In genomic region chr12:64752833-64753238, GRCh38 we compare ENCODE assay signal across 16 cellular contexts. TPM values are rescaled to one million over a fixed set of nuclear protein-coding genes. Genes with fewer than 3 reads are reported as not detected.
DNase-seq lines count a peak whose midpoint lies in the region; ATAC-seq and TF ChIP-seq lines count a peak whose summit lies in the region.
"Had no signal": no experiment of that assay in that cellular context is flagged by ENCODE, and none has a peak within 500 bp of the region (broad histone marks: within the 10 kb centered on the region; RNA-seq: fewer than 3 reads in every experiment).

No MANE protein-coding gene starts in this region.

- POLR2A ChIA-PET in CD4-positive, alpha-beta T cell (lab: Charles Lee), result no interaction called here
- POLR2A ChIA-PET in SK-N-SH (lab: Yijun Ruan, JAX), result no interaction called here

- H3K9me2 ChIP-seq in SK-N-SH, result no peaks in the 10 kb centered on the region

- peak overlapping the region; percentile 59 for H3K27ac Mint-ChIP-seq in CD4-positive, alpha-beta T cell

- TF ChIP-seq CTCF in CD4-positive, alpha-beta T cell (IDR thresholded peaks at IDR 0.05), result no peak
- TF ChIP-seq CTCF in SK-N-SH (IDR thresholded peaks at IDR 0.05) (no peak), BE2C (IDR thresholded peaks at IDR 0.05; ENCODE audit: low read depth, low read length) (no peak)

- no peaks in the 10 kb centered on the region for H3K9me3 Mint-ChIP-seq in CD4-positive, alpha-beta T cell

- no peaks in the 10 kb centered on the region for H3K27me3 Mint-ChIP-seq in CD4-positive, alpha-beta T cell

- CTCF ChIA-PET in CD4-positive, alpha-beta T cell (lab: Charles Lee), result no interaction called here
- CTCF ChIA-PET in SK-N-SH (lab: Yijun Ruan, JAX), result interaction anchor here (1.0 kb wide), 1 partner anchor 13 kb away, joined by 3 read pairs; no protein-coding TSS in a partner anchor

- no peak for TF ChIP-seq RAD21 in SK-N-SH (IDR thresholded peaks at IDR 0.05; ENCODE audit: low read length)

- H2AFZ ChIP-seq in SK-N-SH (ENCODE audit: low read depth), result peak overlapping the region; percentile 47
- H2AFZ ChIP-seq: hepatocyte had no signal

- H3K4me1 ChIP-seq in SK-N-SH (ENCODE audit: control insufficient read depth in 1 of 2, insufficient read depth in 2 of 2, low read depth in 1 of 2, low read length in 1 of 2), result peaks cover 2 to 5% of the 10 kb centered on the region in 2 experiments; a peak in 2 of 4 replicates
- H3K4me1 ChIP-seq in BE2C, result no peaks in the 10 kb centered on the region

- ATAC-seq in CD4-positive, alpha-beta T cell (ENCODE audit: poor library complexity), result no peak

- peaks cover 41% of the 10 kb centered on the region for H3K4me1 Mint-ChIP-seq in CD4-positive, alpha-beta T cell (ENCODE audit: low read depth)

- no peaks in the 10 kb centered on the region for H3K9me3 ChIP-seq in CD4-positive, alpha-beta T cell (ENCODE audit: control insufficient read depth, low read length)
- H3K9me3 ChIP-seq in SK-N-SH (no peaks in the 10 kb centered on the region), BE2C (no peaks in the 10 kb centered on the region)
- H3K9me3 ChIP-seq: esophagus muscularis mucosa, ovary had no signal

- H4K20me1 ChIP-seq in SK-N-SH (ENCODE audit: insufficient read depth), result no peaks in the 10 kb centered on the region

- H3K4me3 Mint-ChIP-seq in CD4-positive, alpha-beta T cell, result no peak overlapping the region

- peaks cover 8 to 29% of the 10 kb centered on the region in 2 experiments for H3K36me3 ChIP-seq in SK-N-SH (replicated peaks in 1 of 2; ENCODE audit: control insufficient read depth in 1 of 2, insufficient read depth in 2 of 2, low read length in 1 of 2)
- peaks cover 8% of the 10 kb centered on the region for H3K36me3 ChIP-seq in BE2C
- H3K36me3 ChIP-seq: ovary had no signal

- peaks cover 40% of the 10 kb centered on the region for H3K79me2 ChIP-seq in SK-N-SH (ENCODE audit: insufficient read depth)

- H3K36me3 Mint-ChIP-seq in CD4-positive, alpha-beta T cell (ENCODE audit: low read depth), result peaks cover 50% of the 10 kb centered on the region

- no peak for DNase-seq in CD4-positive, alpha-beta T cell
- DNase-seq in SK-N-SH (no peak), dermis blood vessel endothelial cell (peak; percentile 90), lung microvascular endothelial cell (ENCODE audit: low read depth in 2 of 2) (peak; percentile 79 to 96), cortex of kidney (lab: John Stamatoyannopoulos, UW) (no peak), cerebellar cortex (ENCODE audit: low spot score) (no peak), BE2C (no peak), GF-D8 (lab: John Stamatoyannopoulos, UW) (no peak)
- DNase-seq: activated CD4-positive, alpha-beta T cell treated with anti-CD3 and anti-CD28 coated beads, Interleukin-2, amount 50 U/mL, for 4 hours; Kasumi-1; NCI-H1436; ovary; stimulated activated CD4-positive, alpha-beta T cell treated with anti-CD3 and anti-CD28 coated beads, Interleukin-15, amount 100 ng/mL, for 24 hours; T1000 had no signal

- WGBS in SK-N-SH (ENCODE audit: low lambda C conversion rate), result 34% methylated on average over 4 of the region's 4 CpGs

- no peaks in the 10 kb centered on the region for H3K27me3 ChIP-seq in CD4-positive, alpha-beta T cell (ENCODE audit: control insufficient read depth, insufficient read depth, low read length)
- H3K27me3 ChIP-seq in SK-N-SH (ENCODE audit: insufficient read depth), result no peaks in the 10 kb centered on the region
- H3K27me3 ChIP-seq in BE2C, result no peaks in the 10 kb centered on the region
- H3K27me3 ChIP-seq: esophagus muscularis mucosa, hepatocyte, ovary had no signal

- peak overlapping the region; percentile 1; the same call in 1 of the 2 replicates for H3K9ac ChIP-seq in SK-N-SH

- intact Hi-C loops in CD4-positive, alpha-beta T cell (cut with DNase I, micrococcal nuclease), result no loop called here

- H3F3A ChIP-seq in SK-N-SH (replicated peaks; ENCODE audit: insufficient read depth), result peaks cover 29% of the 10 kb centered on the region

- H3K4me2 ChIP-seq in SK-N-SH, result peak overlapping the region; percentile 54
- H3K4me2 ChIP-seq: hepatocyte had no signal

- no peak for TF ChIP-seq EP300 in SK-N-SH (IDR thresholded peaks at IDR 0.05; ENCODE audit: borderline replicate concordance in 1 of 2, low read depth in 1 of 2, low read length in 1 of 2)

- H3K4me3 ChIP-seq in SK-N-SH (ENCODE audit: low read depth in 2 of 2, low read length in 1 of 2) (no peak overlapping the region), BE2C (ENCODE audit: low read depth, low read length) (no peak overlapping the region)
- H3K4me3 ChIP-seq: esophagus muscularis mucosa, hepatocyte, ovary had no signal

- no peak overlapping the region for H3K27ac ChIP-seq in CD4-positive, alpha-beta T cell (ENCODE audit: low read depth, low read length)
- H3K27ac ChIP-seq in SK-N-SH (ENCODE audit: low read depth in 2 of 2, low read length in 1 of 2), result peak overlapping the region in 1 of 2 experiments; percentile 72; a peak in 2 of 4 replicates
- H3K27ac ChIP-seq: hepatocyte, ovary had no signal

TF ChIP-seq in SK-N-SH, 30 proteins besides CTCF, POLR2A, EP300 and RAD21:
- TF ChIP-seq USF2 (IDR thresholded peaks at IDR 0.05; ENCODE audit: borderline replicate concordance, low read depth, low read length) (no peak), USF1 (IDR thresholded peaks at IDR 0.05; ENCODE audit: borderline replicate concordance, low read depth) (no peak), FOSL2 (IDR thresholded peaks at IDR 0.05; ENCODE audit: borderline replicate concordance, low read depth) (peak; percentile 44; the same call in 1 of the 2 replicates), JUND (IDR thresholded peaks at IDR 0.05) (peak; percentile 50; the same call in 1 of the 2 replicates), TCF12 (IDR thresholded peaks at IDR 0.05) (peak; percentile 58; the same call in 1 of the 2 replicates)
- TF ChIP-seq, protein P1, sequence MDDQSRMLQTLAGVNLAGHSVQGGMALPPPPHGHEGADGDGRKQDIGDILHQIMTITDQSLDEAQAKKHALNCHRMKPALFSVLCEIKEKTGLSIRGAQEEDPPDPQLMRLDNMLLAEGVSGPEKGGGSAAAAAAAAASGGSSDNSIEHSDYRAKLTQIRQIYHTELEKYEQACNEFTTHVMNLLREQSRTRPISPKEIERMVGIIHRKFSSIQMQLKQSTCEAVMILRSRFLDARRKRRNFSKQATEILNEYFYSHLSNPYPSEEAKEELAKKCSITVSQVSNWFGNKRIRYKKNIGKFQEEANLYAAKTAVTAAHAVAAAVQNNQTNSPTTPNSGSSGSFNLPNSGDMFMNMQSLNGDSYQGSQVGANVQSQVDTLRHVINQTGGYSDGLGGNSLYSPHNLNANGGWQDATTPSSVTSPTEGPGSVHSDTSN (IDR thresholded peaks at IDR 0.05), result peak; percentile 47; the same call in 1 of the 2 replicates

RNA-seq across cellular contexts. Expression of gene GNS, which starts 6.4 kb away (rescaled TPM):
- total RNA-seq in CD4-positive, alpha-beta T cell, result 10 to 100 TPM in 1 of 2 experiments, 1 to 10 TPM in 1; 8.7 to 10.0 TPM
- 74.8 and 93.8 TPM in 2 replicates for polyA plus RNA-seq in SK-N-SH (2012; rRNA removed)
- polyA plus RNA-seq in SK-N-SH (2012; cell fraction: cytosol; rRNA removed), result 80.0 and 89.4 TPM in 2 replicates
- 32.3 and 61.5 TPM in 2 replicates for polyA plus RNA-seq in SK-N-SH (2012; cell fraction: nucleus; rRNA removed)
- total RNA-seq in dermis blood vessel endothelial cell (346 and 388 TPM in 2 replicates), lung microvascular endothelial cell (175 and 226 TPM in 2 replicates)
- polyA plus RNA-seq in BE2C (2012; ENCODE audit: insufficient read depth, insufficient read length, low read depth), result 20.5 TPM

Comparison
In these comparisons a context has a peak if more than half of its experiments do, and no peak if none do; other contexts are left out.
1. DNase-seq: peak in dermis blood vessel endothelial cell (single experiment) and lung microvascular endothelial cell (2 of 2); none in CD4-positive, alpha-beta T cell (0 of 10), SK-N-SH (single experiment), cortex of kidney (single experiment), cerebellar cortex (single experiment), BE2C (single experiment) and GF-D8 (single experiment).
2. RNA of gene GNS, which starts 6.4 kb away (total RNA-seq): 346 to 388 TPM in dermis blood vessel endothelial cell and 175 to 226 TPM in lung microvascular endothelial cell; 8.7 to 10.0 TPM in CD4-positive, alpha-beta T cell; every median in the first group is over 10 times any median in the second.